8 cellular contexts compared by ENCODE assay signal in the genomic region with DNA sequence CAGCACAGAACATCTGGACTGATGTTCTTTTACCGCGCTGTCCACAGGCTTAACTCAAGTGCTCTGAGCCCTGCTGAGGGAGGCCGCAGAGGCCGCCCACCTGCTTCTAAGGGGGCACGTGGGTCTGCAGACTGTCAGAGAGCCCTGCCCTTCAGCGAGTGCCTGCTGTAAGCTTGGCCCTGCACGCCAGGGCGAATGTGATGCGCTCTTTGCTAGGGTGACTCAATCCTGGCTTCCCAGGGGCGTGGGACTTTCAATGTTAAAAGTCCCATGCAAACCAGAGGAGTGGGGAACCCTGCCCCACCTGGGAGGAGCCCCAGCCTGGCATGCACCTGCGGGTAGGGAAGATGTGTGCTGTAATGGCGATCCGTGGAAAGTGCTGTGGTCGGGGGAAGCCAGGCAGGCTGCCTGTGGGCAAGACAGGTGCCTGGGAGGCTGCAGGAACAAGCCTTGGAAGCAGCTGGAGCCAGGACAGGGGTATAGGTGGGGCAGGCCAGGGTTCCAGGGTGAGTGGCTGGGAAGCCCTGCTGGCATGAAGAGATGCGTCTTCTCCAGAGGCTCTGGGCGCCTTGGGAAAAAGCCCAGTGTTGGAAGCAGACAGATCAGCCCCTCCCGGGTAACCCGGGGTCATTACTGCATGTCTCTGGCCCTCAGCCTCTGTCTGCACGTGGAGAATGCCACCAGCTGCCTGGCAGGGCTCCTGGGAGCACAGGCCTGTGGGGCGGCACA. TPM values are rescaled to one million over a fixed set of nuclear protein-coding genes. Genes with fewer than 3 reads are reported as not detected.
DNase-seq lines count a peak whose midpoint lies in the region; ATAC-seq and TF ChIP-seq lines count a peak whose summit lies in the region.

No MANE protein-coding gene starts in this region.

- CTCF ChIA-PET in Calu3 (lab: Charles Lee), result interaction anchor here (0.9 to 1.4 kb wide), 5 partner anchors 9 to 328 kb away, joined by 3 to 8 read pairs (median 5); no protein-coding TSS in a partner anchor
- CTCF ChIA-PET in activated CD4-positive, alpha-beta T cell treated with anti-CD3 and anti-CD28 coated beads for 36 hours (lab: Charles Lee), result interaction anchor here (0.6 to 2.4 kb wide), 6 partner anchors 8 to 39 kb away, joined by 3 to 9 read pairs (median 4); no protein-coding TSS in a partner anchor

- H3K9me3 Mint-ChIP-seq in Calu3 (ENCODE audit: low read depth, unreplicated experiment) (no peaks in the 10 kb centered on the region), endothelial cell (ENCODE audit: unreplicated experiment) (no peaks in the 10 kb centered on the region)
- H3K9me3 Mint-ChIP-seq in activated CD4-positive, alpha-beta T cell treated with anti-CD3 and anti-CD28 coated beads for 36 hours (ENCODE audit: low read depth), result no peaks in the 10 kb centered on the region
- H3K9me3 Mint-ChIP-seq in natural killer cell treated with Interleukin-12 subunit alpha and Interleukin-12 subunit beta and Interleukin-15 and Interleukin-18, amount 100 ng/mL, for 72 hours, result no peaks in the 10 kb centered on the region

- H3K27me3 ChIP-seq in HUES48 (ENCODE audit: control insufficient read depth, insufficient read depth, low read length) (peaks cover 50% of the 10 kb centered on the region), thyroid gland (no peaks in the 10 kb centered on the region)

- H3K4me3 Mint-ChIP-seq in Calu3 (ENCODE audit: low read depth, unreplicated experiment) (peak overlapping the region; percentile 75), endothelial cell (ENCODE audit: unreplicated experiment) (peak overlapping the region; percentile 63)
- peak overlapping the region; percentile 77 for H3K4me3 Mint-ChIP-seq in activated CD4-positive, alpha-beta T cell treated with anti-CD3 and anti-CD28 coated beads for 36 hours
- H3K4me3 Mint-ChIP-seq in natural killer cell treated with Interleukin-12 subunit alpha and Interleukin-12 subunit beta and Interleukin-15 and Interleukin-18, amount 100 ng/mL, for 72 hours, result peak overlapping the region; percentile 93

- BruUV-seq in Calu3 (replicated peaks; lab: Mats Ljungman, UMichigan), result no TSS peak

- POLR2A ChIA-PET in activated CD4-positive, alpha-beta T cell treated with anti-CD3 and anti-CD28 coated beads for 36 hours (lab: Charles Lee), result interaction anchor here (0.5 to 1.5 kb wide), 6 partner anchors 17 to 912 kb away, joined by 3 to 6 read pairs (median 3); a partner anchor contains a TSS

- DNase-seq in Calu3, result no peak
- DNase-seq in activated CD4-positive, alpha-beta T cell treated with anti-CD3 and anti-CD28 coated beads for 36 hours, result peak; percentile 88
- no peak for DNase-seq in endothelial cell (ENCODE audit: low spot score)
- no peak for DNase-seq in natural killer cell treated with Interleukin-12 subunit alpha and Interleukin-12 subunit beta and Interleukin-15 and Interleukin-18, amount 100 ng/mL, for 72 hours (ENCODE audit: low spot score)
- peak in 1 of 2 donors; percentile 31 for DNase-seq in thyroid gland
- no peak for DNase-seq in NCI-H1048 (lab: John Stamatoyannopoulos, UW)

- ATAC-seq in GM21423 (IDR thresholded peaks at IDR 0.05; ENCODE audit: unreplicated experiment), result peak; percentile 25
- peak; percentile 66 for ATAC-seq in activated CD4-positive, alpha-beta T cell treated with anti-CD3 and anti-CD28 coated beads for 36 hours
- peak; percentile 0 to 2 for ATAC-seq in natural killer cell treated with Interleukin-12 subunit alpha and Interleukin-12 subunit beta and Interleukin-15 and Interleukin-18, amount 100 ng/mL, for 72 hours

- H3K27me3 Mint-ChIP-seq in Calu3 (ENCODE audit: unreplicated experiment), result peaks cover 12% of the 10 kb centered on the region
- peaks cover 6% of the 10 kb centered on the region for H3K27me3 Mint-ChIP-seq in activated CD4-positive, alpha-beta T cell treated with anti-CD3 and anti-CD28 coated beads for 36 hours
- H3K27me3 Mint-ChIP-seq in endothelial cell (ENCODE audit: unreplicated experiment), result peaks cover 13% of the 10 kb centered on the region
- peaks cover 0 to 3% of the 10 kb centered on the region in 2 donors for H3K27me3 Mint-ChIP-seq in natural killer cell treated with Interleukin-12 subunit alpha and Interleukin-12 subunit beta and Interleukin-15 and Interleukin-18, amount 100 ng/mL, for 72 hours

- H3K4me3 ChIP-seq in HUES48 (ENCODE audit: low read depth, low read length) (peak overlapping the region; percentile 97; the same call in 1 of the 2 replicates), thyroid gland (replicated peaks in 1 of 3) (peak overlapping the region in 1 of 3 donors; percentile 21)

- TF ChIP-seq POLR2A in thyroid gland (IDR thresholded peaks at IDR 0.05), result no peak

- H3K36me3 Mint-ChIP-seq in Calu3 (ENCODE audit: insufficient read depth, unreplicated experiment) (peaks cover 24% of the 10 kb centered on the region), endothelial cell (ENCODE audit: low read depth, unreplicated experiment) (peaks cover 9% of the 10 kb centered on the region)
- H3K36me3 Mint-ChIP-seq in activated CD4-positive, alpha-beta T cell treated with anti-CD3 and anti-CD28 coated beads for 36 hours (ENCODE audit: low read depth), result no peaks in the 10 kb centered on the region
- H3K36me3 Mint-ChIP-seq in natural killer cell treated with Interleukin-12 subunit alpha and Interleukin-12 subunit beta and Interleukin-15 and Interleukin-18, amount 100 ng/mL, for 72 hours, result no peaks in the 10 kb centered on the region

- H3K9ac ChIP-seq in HUES48 (ENCODE audit: low read depth, low read length), result no peak overlapping the region

- H3K27ac ChIP-seq in HUES48 (ENCODE audit: low read depth, low read length) (no peak overlapping the region), thyroid gland (peak overlapping the region in 2 of 3 donors; percentile 62 to 79)

- H3K9me3 ChIP-seq in HUES48 (ENCODE audit: control insufficient read depth, insufficient read depth, low read length) (no peaks in the 10 kb centered on the region), thyroid gland (no peaks in the 10 kb centered on the region)

- TF ChIP-seq CTCF in Calu3 (IDR thresholded peaks at IDR 0.05; ENCODE audit: unreplicated experiment) (no peak), endothelial cell (IDR thresholded peaks at IDR 0.05; ENCODE audit: unreplicated experiment) (no peak), thyroid gland (IDR thresholded peaks at IDR 0.05) (peak in 1 of 6 experiments; percentile 2)

- peaks cover 4% of the 10 kb centered on the region; the same call in 1 of the 2 replicates for H3K36me3 ChIP-seq in HUES48 (ENCODE audit: control insufficient read depth, insufficient read depth, low read length)
- H3K36me3 ChIP-seq in thyroid gland, result no peaks in the 10 kb centered on the region

- H3K27ac Mint-ChIP-seq in Calu3 (ENCODE audit: unreplicated experiment), result no peak overlapping the region
- peak overlapping the region; percentile 4 for H3K27ac Mint-ChIP-seq in activated CD4-positive, alpha-beta T cell treated with anti-CD3 and anti-CD28 coated beads for 36 hours
- peak overlapping the region; percentile 72 for H3K27ac Mint-ChIP-seq in endothelial cell (ENCODE audit: unreplicated experiment)
- H3K27ac Mint-ChIP-seq in natural killer cell treated with Interleukin-12 subunit alpha and Interleukin-12 subunit beta and Interleukin-15 and Interleukin-18, amount 100 ng/mL, for 72 hours, result peak overlapping the region; percentile 74 to 90

- peaks cover 35% of the 10 kb centered on the region for H3K4me1 ChIP-seq in HUES48 (ENCODE audit: control insufficient read depth, insufficient read depth, low read length)
- peaks cover 30 to 55% of the 10 kb centered on the region in 2 donors for H3K4me1 ChIP-seq in thyroid gland

- H3K4me1 Mint-ChIP-seq in Calu3 (ENCODE audit: low read depth, unreplicated experiment) (no peaks in the 10 kb centered on the region), endothelial cell (ENCODE audit: unreplicated experiment) (peaks cover 27% of the 10 kb centered on the region)
- peaks cover 43% of the 10 kb centered on the region for H3K4me1 Mint-ChIP-seq in activated CD4-positive, alpha-beta T cell treated with anti-CD3 and anti-CD28 coated beads for 36 hours
- H3K4me1 Mint-ChIP-seq in natural killer cell treated with Interleukin-12 subunit alpha and Interleukin-12 subunit beta and Interleukin-15 and Interleukin-18, amount 100 ng/mL, for 72 hours (ENCODE audit: low read depth in 2 of 2), result peaks cover 24 to 37% of the 10 kb centered on the region in 2 donors

- 44% methylated on average over 13 of the region's 20 CpGs; no CpG with 5 or more reads in 1 of the 2 donors for WGBS in thyroid gland, 2 donors

- intact Hi-C loops in Calu3 (cut with micrococcal nuclease; ENCODE audit: unreplicated experiment) (no loop called here), thyroid gland (cut with DNase I) (loop anchor here (10.0 kb wide), 2 partner anchors 118 to 332 kb away; a partner anchor contains a TSS)
- intact Hi-C loops in activated CD4-positive, alpha-beta T cell treated with anti-CD3 and anti-CD28 coated beads for 36 hours (cut with DNase I, micrococcal nuclease), result loop anchor here (1.0 to 10.0 kb wide), 12 partner anchors 21 to 1328 kb away; a partner anchor contains a TSS

RNA-seq across cellular contexts. Expression of a gene that starts 0.6 kb away (rescaled TPM):
- total RNA-seq in Calu3 (2022), result 24.4 and 24.7 TPM in 2 replicates
- total RNA-seq in activated CD4-positive, alpha-beta T cell treated with anti-CD3 and anti-CD28 coated beads for 36 hours, result 10 to 100 TPM; 32.4 to 39.2 TPM
- 32.3 TPM for total RNA-seq in endothelial cell (ENCODE audit: unreplicated experiment)
- total RNA-seq in natural killer cell treated with Interleukin-12 subunit alpha and Interleukin-12 subunit beta and Interleukin-15 and Interleukin-18, amount 100 ng/mL, for 72 hours, result 10 to 100 TPM; 37.7 to 70.5 TPM
- 10 to 100 TPM; 29.3 to 39.9 (median 38.0) TPM for total RNA-seq in thyroid gland

RNA-seq across cellular contexts. Expression of a gene that starts 3.1 kb away (rescaled TPM):
- total RNA-seq in Calu3 (2022), result not detected in 2 replicates
- under 1 TPM in 1 of 2 experiments, not detected in 1; 0.14 TPM for total RNA-seq in activated CD4-positive, alpha-beta T cell treated with anti-CD3 and anti-CD28 coated beads for 36 hours
- not detected for total RNA-seq in endothelial cell (ENCODE audit: unreplicated experiment)
- not detected for total RNA-seq in natural killer cell treated with Interleukin-12 subunit alpha and Interleukin-12 subunit beta and Interleukin-15 and Interleukin-18, amount 100 ng/mL, for 72 hours
- not detected for total RNA-seq in thyroid gland

RNA-seq across cellular contexts. Expression of a gene that starts 29.2 kb away (rescaled TPM):
- 24.4 and 33.4 TPM in 2 replicates for total RNA-seq in Calu3 (2022)
- total RNA-seq in activated CD4-positive, alpha-beta T cell treated with anti-CD3 and anti-CD28 coated beads for 36 hours, result 100 to 1,000 TPM; 135 to 145 TPM
- total RNA-seq in endothelial cell (ENCODE audit: unreplicated experiment), result 0.26 TPM
- total RNA-seq in natural killer cell treated with Interleukin-12 subunit alpha and Interleukin-12 subunit beta and Interleukin-15 and Interleukin-18, amount 100 ng/mL, for 72 hours, result 100 to 1,000 TPM in 1 of 2 donors, 10 to 100 TPM in 1; 93.2 to 118 TPM
- total RNA-seq in thyroid gland, result 10 to 100 TPM; 36.3 to 47.5 (median 46.7) TPM

RNA-seq across cellular contexts. Expression of a gene that starts 50.9 kb away (rescaled TPM):
- total RNA-seq in Calu3 (2022), result 3.1 and 4.1 TPM in 2 replicates
- total RNA-seq in activated CD4-positive, alpha-beta T cell treated with anti-CD3 and anti-CD28 coated beads for 36 hours, result 1 to 10 TPM; 5.1 to 6.3 TPM
- not detected for total RNA-seq in endothelial cell (ENCODE audit: unreplicated experiment)
- total RNA-seq in natural killer cell treated with Interleukin-12 subunit alpha and Interleukin-12 subunit beta and Interleukin-15 and Interleukin-18, amount 100 ng/mL, for 72 hours, result 1 to 10 TPM; 5.5 to 6.9 TPM
- 1 to 10 TPM in 2 of 4 donors, under 1 TPM in 2; 0.29 to 2.2 (median 0.76) TPM for total RNA-seq in thyroid gland

RNA-seq across cellular contexts. Expression of a gene that starts 59.6 kb away (rescaled TPM):
- 31.0 and 51.5 TPM in 2 replicates for total RNA-seq in Calu3 (2022)
- 10 to 100 TPM; 23.7 to 36.8 TPM for total RNA-seq in activated CD4-positive, alpha-beta T cell treated with anti-CD3 and anti-CD28 coated beads for 36 hours
- total RNA-seq in endothelial cell (ENCODE audit: unreplicated experiment), result 35.6 TPM
- total RNA-seq in natural killer cell treated with Interleukin-12 subunit alpha and Interleukin-12 subunit beta and Interleukin-15 and Interleukin-18, amount 100 ng/mL, for 72 hours, result 10 to 100 TPM in 1 of 2 donors, 1 to 10 TPM in 1; 9.1 to 18.5 TPM
- total RNA-seq in thyroid gland, result 10 to 100 TPM; 14.6 to 24.7 (median 18.0) TPM

Comparison
In these comparisons a context has a peak if more than half of its experiments do, and no peak if none do; other contexts are left out.
1. ATAC-seq: peak in every context shown above with its lines; median percentile 66 in activated CD4-positive, alpha-beta T cell treated with anti-CD3 and anti-CD28 coated beads for 36 hours; 25 in GM21423; 1 in natural killer cell treated with Interleukin-12 subunit alpha and Interleukin-12 subunit beta and Interleukin-15 and Interleukin-18, amount 100 ng/mL, for 72 hours.
2. RNA of a gene that starts 29.2 kb away (total RNA-seq): 135 to 145 TPM in activated CD4-positive, alpha-beta T cell treated with anti-CD3 and anti-CD28 coated beads for 36 hours, 93.2 to 118 TPM in natural killer cell treated with Interleukin-12 subunit alpha and Interleukin-12 subunit beta and Interleukin-15 and Interleukin-18, amount 100 ng/mL, for 72 hours, 36.3 to 47.5 TPM in thyroid gland and 24.4 to 33.4 TPM in Calu3; 0.26 TPM in endothelial cell (single experiment); every median in the first group is over 10 times any median in the second.
3. Peak in every context shown above with its lines, with median percentiles within 50 percentile points of each other: H3K4me3 Mint-ChIP-seq.